In the genomic region with DNA sequence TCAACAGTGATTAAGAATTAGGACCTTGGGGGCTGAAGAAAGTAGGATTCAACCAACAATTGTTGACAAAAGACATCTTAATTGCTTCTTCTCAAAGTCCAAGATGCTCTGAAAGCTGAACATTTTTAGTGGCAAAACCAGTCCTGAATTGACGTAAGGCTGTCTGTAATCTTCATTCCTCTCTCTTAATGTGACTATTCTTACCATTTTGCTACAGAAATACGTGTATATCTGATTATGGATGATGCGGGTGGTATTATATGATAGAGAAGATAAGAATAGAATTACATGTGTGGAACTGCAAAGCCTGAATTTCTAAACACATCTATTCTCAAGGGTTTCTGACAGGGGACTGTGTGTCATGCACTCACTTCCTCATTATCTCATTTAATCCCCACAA, we compare ENCODE assay signal across 25 cellular contexts.
"Had no signal": no experiment of that assay in that cellular context is flagged by ENCODE, and none has a peak within 500 bp of the region (broad histone marks: within the 10 kb centered on the region; RNA-seq: fewer than 3 reads in every experiment).

No MANE protein-coding gene starts in this region.

- H3K27ac ChIP-seq: brain microvascular endothelial cell, hepatocyte, left ventricle myocardium inferior, right lobe of liver, testis, uterus had no signal

- H3K4me1 ChIP-seq: left ventricle myocardium inferior, right lobe of liver, testis, uterus had no signal

- H3K36me3 ChIP-seq: brain microvascular endothelial cell, left ventricle myocardium inferior, right lobe of liver, uterus had no signal

- DNase-seq: activated B cell treated with CpG ODN at 0.5 μM for 24 hours; activated CD4-positive, alpha-beta T cell treated with anti-CD3 and anti-CD28 coated beads, Interleukin-2, amount 50 U/mL, for 1 hour; activated CD8-positive, alpha-beta T cell treated with anti-CD3 and anti-CD28 coated beads for 36 hours; activated gamma-delta T cell treated with Interleukin-2 at 50 U/mL for 16 hours; activated naive CD4-positive, alpha-beta T cell treated with anti-CD3 and anti-CD28 coated beads, Interleukin-2, amount 50 U/mL, for 16 hours; activated T-cell treated with anti-CD3 and anti-CD28 coated beads, Interleukin-2, amount 50 U/mL, for 4 hours; amniotic stem cell; brain microvascular endothelial cell; endodermal cell; islet precursor cell; left ventricle myocardium inferior; mesendoderm; mucosa of descending colon; right lobe of liver; stimulated activated CD4-positive, alpha-beta T cell treated with anti-CD3 and anti-CD28 coated beads, Interleukin-2, amount 100 ng/mL, for 48 hours; stimulated activated naive CD8-positive, alpha-beta T cell treated with anti-CD3 and anti-CD28 coated beads, Interleukin-15, Interleukin-2, amounts not matched to agents 100 U/mL and 50 U/mL, for 24 hours; T-helper 2 cell; testis; uterus had no signal

- H3K9me3 ChIP-seq: left ventricle myocardium inferior, mucosa of descending colon, right lobe of liver, testis, uterus had no signal

- H2AFZ ChIP-seq: hepatocyte had no signal

- H3K79me2 ChIP-seq: hepatocyte had no signal

- H3K4me2 ChIP-seq: hepatocyte had no signal

- FAIRE-seq: astrocyte, frontal cortex had no signal

- H3K27me3 ChIP-seq: brain microvascular endothelial cell, hepatocyte, right lobe of liver, testis, uterus had no signal

- H3K4me3 ChIP-seq: hepatocyte, left ventricle myocardium inferior, lung, mucosa of descending colon, right lobe of liver, testis, uterus had no signal

- ATAC-seq: activated CD8-positive, alpha-beta T cell treated with anti-CD3 and anti-CD28 coated beads for 36 hours; activated T-cell treated with anti-CD3 and anti-CD28 coated beads, Interleukin-2, amount 50 U/mL, for 4 hours; activated T-helper 17 cell treated with anti-CD3 and anti-CD28 coated beads, Interleukin-2, amount 50 U/mL, for 72 hours; mucosa of descending colon; natural killer cell treated with Interleukin-12 subunit alpha and Interleukin-12 subunit beta and Interleukin-15 and Interleukin-18, amount 100 ng/mL, for 72 hours; right lobe of liver; stimulated activated naive CD8-positive, alpha-beta T cell treated with anti-CD3 and anti-CD28 coated beads, Interleukin-15, Interleukin-2, amounts not matched to agents 100 U/mL and 50 U/mL, for 24 hours had no signal
